Comparison of ENCODE assay signal across 9 cellular contexts in genomic region chr1:185338719-185339622, GRCh38. TPM values are rescaled to one million over a fixed set of nuclear protein-coding genes. Genes with fewer than 3 reads are reported as not detected.
DNase-seq lines count a peak whose midpoint lies in the region; ATAC-seq lines count a peak whose summit lies in the region.
"Had no signal": no experiment of that assay in that cellular context is flagged by ENCODE, and none has a peak within 500 bp of the region (broad histone marks: within the 10 kb centered on the region; RNA-seq: fewer than 3 reads in every experiment).

No MANE protein-coding gene starts in this region.

- ATAC-seq in activated CD4-positive, alpha-beta T cell treated with anti-CD3 and anti-CD28 coated beads for 36 hours: peak; percentile 86
- ATAC-seq in HG02571 (IDR thresholded peaks at IDR 0.05; ENCODE audit: unreplicated experiment): peak; percentile 97
- ATAC-seq in central memory CD8-positive, alpha-beta T cell (replicated peaks; ENCODE audit: extremely low read depth, poor library complexity, severe bottlenecking): peak; percentile 86
- ATAC-seq: A549 had no signal

- H3K27me3 Mint-ChIP-seq in activated CD4-positive, alpha-beta T cell treated with anti-CD3 and anti-CD28 coated beads for 36 hours: no peaks in the 10 kb centered on the region
- H3K27me3 Mint-ChIP-seq in central memory CD8-positive, alpha-beta T cell: no peaks in the 10 kb centered on the region

- CTCF ChIA-PET in activated CD4-positive, alpha-beta T cell treated with anti-CD3 and anti-CD28 coated beads for 36 hours (lab: Charles Lee): no interaction called here

- peaks cover 32% of the 10 kb centered on the region for H3K4me1 Mint-ChIP-seq in activated CD4-positive, alpha-beta T cell treated with anti-CD3 and anti-CD28 coated beads for 36 hours
- peaks cover 40% of the 10 kb centered on the region for H3K4me1 Mint-ChIP-seq in central memory CD8-positive, alpha-beta T cell

- no peaks in the 10 kb centered on the region for H3K36me3 Mint-ChIP-seq in activated CD4-positive, alpha-beta T cell treated with anti-CD3 and anti-CD28 coated beads for 36 hours (ENCODE audit: low read depth)
- peaks cover 2% of the 10 kb centered on the region for H3K36me3 Mint-ChIP-seq in central memory CD8-positive, alpha-beta T cell (ENCODE audit: insufficient read depth)

- intact Hi-C loops in activated CD4-positive, alpha-beta T cell treated with anti-CD3 and anti-CD28 coated beads for 36 hours (cut with DNase I, micrococcal nuclease): loop anchor here in 1 of 2 experiments (2.0 kb wide), 1 partner anchor 22 kb away; the partner anchor contains the start of gene IVNS1ABP

- H3K4me3 Mint-ChIP-seq in activated CD4-positive, alpha-beta T cell treated with anti-CD3 and anti-CD28 coated beads for 36 hours: no peak overlapping the region
- peak overlapping the region; percentile 59 for H3K4me3 Mint-ChIP-seq in central memory CD8-positive, alpha-beta T cell

- no peaks in the 10 kb centered on the region for H3K9me3 Mint-ChIP-seq in activated CD4-positive, alpha-beta T cell treated with anti-CD3 and anti-CD28 coated beads for 36 hours (ENCODE audit: low read depth)
- no peaks in the 10 kb centered on the region for H3K9me3 Mint-ChIP-seq in central memory CD8-positive, alpha-beta T cell

- POLR2A ChIA-PET in activated CD4-positive, alpha-beta T cell treated with anti-CD3 and anti-CD28 coated beads for 36 hours (lab: Charles Lee): no interaction called here

- peak; percentile 59 for DNase-seq in activated CD4-positive, alpha-beta T cell treated with anti-CD3 and anti-CD28 coated beads for 36 hours
- DNase-seq in activated CD4-positive, alpha-beta T cell treated with anti-CD3 and anti-CD28 coated beads for 1 hour: no peak
- DNase-seq in MV-4-11 (lab: John Stamatoyannopoulos, UW) (peak; percentile 94), DMS153 treated with DMSO at 0.1 percent for 48 hours (lab: John Stamatoyannopoulos, UW; ENCODE audit: unreplicated experiment) (no peak), NCI-H2171 (lab: John Stamatoyannopoulos, UW) (no peak)
- peak in 1 of 2 donors; percentile 38 for DNase-seq in central memory CD8-positive, alpha-beta T cell (ENCODE audit: low spot score in 2 of 2)
- DNase-seq in stimulated activated CD8-positive, alpha-beta memory T cell treated with anti-CD3 and anti-CD28 coated beads, Interleukin-4, amount 100 ng/mL, for 48 hours: peak; percentile 46

- H3K27ac Mint-ChIP-seq in activated CD4-positive, alpha-beta T cell treated with anti-CD3 and anti-CD28 coated beads for 36 hours: peak overlapping the region; percentile 82
- H3K27ac Mint-ChIP-seq in central memory CD8-positive, alpha-beta T cell (ENCODE audit: low read depth): peak overlapping the region; percentile 71

RNA-seq across cellular contexts. Expression of gene IVNS1ABP, which starts 21.9 kb away (rescaled TPM):
- total RNA-seq in activated CD4-positive, alpha-beta T cell treated with anti-CD3 and anti-CD28 coated beads for 36 hours: 100 to 1,000 TPM; 116 to 129 TPM

Comparison
In these comparisons a context has a peak if more than half of its experiments do, and no peak if none do; other contexts are left out.
1. DNase-seq: peak in activated CD4-positive, alpha-beta T cell treated with anti-CD3 and anti-CD28 coated beads for 36 hours (single experiment), MV-4-11 (single experiment) and stimulated activated CD8-positive, alpha-beta memory T cell treated with anti-CD3 and anti-CD28 coated beads, Interleukin-4, amount 100 ng/mL, for 48 hours (single experiment); none in activated CD4-positive, alpha-beta T cell treated with anti-CD3 and anti-CD28 coated beads for 1 hour (single experiment), DMS153 treated with DMSO at 0.1 percent for 48 hours (single experiment) and NCI-H2171 (single experiment).
2. Peak in every context shown above with its lines, with median percentiles within 50 percentile points of each other: ATAC-seq.